In the genomic region with DNA sequence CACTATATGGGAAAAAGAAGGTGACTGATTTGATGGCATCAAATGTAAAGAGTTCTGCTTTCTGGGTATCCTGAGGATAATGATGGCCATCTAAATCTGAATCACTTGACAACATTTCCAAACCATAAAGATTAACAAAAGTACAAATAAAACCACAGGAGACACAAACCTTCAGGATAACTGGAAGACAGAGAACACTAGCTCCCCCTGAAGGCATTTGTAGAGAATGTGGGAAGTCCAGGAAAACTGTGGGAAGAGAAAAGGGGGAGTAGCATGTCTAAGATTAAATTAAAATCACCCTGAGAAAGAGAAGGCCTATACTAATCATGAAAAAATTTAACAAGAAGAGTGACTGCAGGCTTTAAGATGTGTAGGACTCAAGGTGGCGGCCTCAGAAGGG, we compare ENCODE assay signal across 10 cellular contexts.
DNase-seq lines count a peak whose midpoint lies in the region; ATAC-seq and TF ChIP-seq lines count a peak whose summit lies in the region.
"Had no signal": no experiment of that assay in that cellular context is flagged by ENCODE, and none has a peak within 500 bp of the region (broad histone marks: within the 10 kb centered on the region; RNA-seq: fewer than 3 reads in every experiment).

No MANE protein-coding gene starts in this region.

- no peak for ATAC-seq in GM21723 (IDR thresholded peaks at IDR 0.05; ENCODE audit: unreplicated experiment)
- no peak for ATAC-seq in GM18868 (IDR thresholded peaks at IDR 0.05; ENCODE audit: unreplicated experiment)
- ATAC-seq in HG02973 (IDR thresholded peaks at IDR 0.05; ENCODE audit: unreplicated experiment): no peak

- TF ChIP-seq CTCF in progenitor cell of endocrine pancreas (IDR thresholded peaks at IDR 0.05; ENCODE audit: unreplicated experiment) (peak; percentile 66), CD14-positive monocyte (IDR thresholded peaks at IDR 0.05) (no peak)

- H3K9me3 Mint-ChIP-seq in progenitor cell of endocrine pancreas (ENCODE audit: low read depth) (no peaks in the 10 kb centered on the region), CD14-positive monocyte (peaks cover 0 to 2% (median 0%) of the 10 kb centered on the region in 7 donors)

- DNase-seq in GM04504 (ENCODE audit: low read depth): peak; percentile 24
- DNase-seq in NCI-H748 treated with DMSO at 0.1 percent for 48 hours (lab: John Stamatoyannopoulos, UW): peak; percentile 12
- peak; percentile 20 for DNase-seq in fibroblast of gingiva (ENCODE audit: low read depth)
- DNase-seq in progenitor cell of endocrine pancreas (ENCODE audit: low spot score, unreplicated experiment): no peak
- DNase-seq in CD14-positive monocyte (ENCODE audit: low spot score): no peak
- DNase-seq: activated naive CD4-positive, alpha-beta T cell treated with Interleukin-2 at 50 U/mL for 16 hours; T-helper 9 cell had no signal

- no peak overlapping the region for H3K27ac Mint-ChIP-seq in progenitor cell of endocrine pancreas
- no peak overlapping the region for H3K27ac Mint-ChIP-seq in CD14-positive monocyte

- intact Hi-C loops in CD14-positive monocyte (cut with micrococcal nuclease): no loop called here

- H3K4me1 Mint-ChIP-seq in progenitor cell of endocrine pancreas (ENCODE audit: low read depth) (peaks cover 6% of the 10 kb centered on the region), CD14-positive monocyte (no peaks in the 10 kb centered on the region)

- H3K27me3 Mint-ChIP-seq in progenitor cell of endocrine pancreas: no peaks in the 10 kb centered on the region
- H3K27me3 Mint-ChIP-seq in CD14-positive monocyte (ENCODE audit: low read depth in 3 of 3): no peaks in the 10 kb centered on the region

- H3K36me3 Mint-ChIP-seq in progenitor cell of endocrine pancreas (ENCODE audit: insufficient read depth) (no peaks in the 10 kb centered on the region), CD14-positive monocyte (no peaks in the 10 kb centered on the region)

- H3K4me3 Mint-ChIP-seq in progenitor cell of endocrine pancreas (ENCODE audit: low read depth): no peak overlapping the region
- no peak overlapping the region for H3K4me3 Mint-ChIP-seq in CD14-positive monocyte

Comparison
In these comparisons a context has a peak if more than half of its experiments do, and no peak if none do; other contexts are left out.
1. DNase-seq: peak in GM04504 (single experiment), NCI-H748 treated with DMSO at 0.1 percent for 48 hours (single experiment) and fibroblast of gingiva (single experiment); none in progenitor cell of endocrine pancreas (single experiment) and CD14-positive monocyte (single experiment).